ENCODE assay signal across 9 cellular contexts in the genomic region with DNA sequence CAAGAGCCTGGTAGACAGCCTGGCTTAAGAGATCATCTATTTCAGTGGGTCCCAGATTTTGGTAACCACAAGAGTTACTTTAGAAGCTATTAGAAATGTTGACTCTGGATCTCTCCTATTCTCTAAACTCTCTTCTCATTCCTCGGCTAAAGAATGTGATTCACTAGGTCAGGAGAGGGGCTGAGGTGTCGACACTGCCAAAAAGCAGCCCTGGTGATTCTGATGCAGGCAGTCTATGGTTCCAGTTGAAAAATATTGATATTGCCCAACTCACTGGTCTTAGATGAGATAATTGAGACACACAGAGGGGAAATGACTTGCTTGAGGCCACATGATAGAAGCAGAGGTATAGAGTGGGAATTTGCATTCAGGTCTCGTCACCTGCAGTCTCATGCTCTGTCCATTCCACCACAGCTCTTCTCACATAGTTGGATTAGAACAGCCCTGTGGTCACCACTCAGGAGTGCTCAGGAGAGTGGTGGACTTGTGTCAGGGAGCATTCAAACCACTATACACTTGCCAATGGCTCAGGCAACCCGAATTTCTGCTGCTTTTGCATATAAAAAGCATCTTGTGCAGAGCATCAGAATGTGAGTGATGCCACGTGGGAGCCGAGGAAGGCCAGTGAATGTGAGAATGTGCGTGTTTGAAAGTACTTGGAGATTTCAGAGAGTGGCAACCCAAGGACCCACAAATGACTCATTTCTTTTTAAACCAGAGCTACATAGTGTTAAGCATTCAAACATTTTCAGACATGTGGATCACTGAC.
DNase-seq lines count a peak whose midpoint lies in the region; ATAC-seq and TF ChIP-seq lines count a peak whose summit lies in the region.
"Had no signal": no experiment of that assay in that cellular context is flagged by ENCODE, and none has a peak within 500 bp of the region (broad histone marks: within the 10 kb centered on the region; RNA-seq: fewer than 3 reads in every experiment).

No MANE protein-coding gene starts in this region.

- H3K9me3 Mint-ChIP-seq in activated CD8-positive, alpha-beta memory T cell treated with anti-CD3 and anti-CD28 coated beads, Interleukin-2, amount 10 ng/mL, durations not matched to agents 7 days and 5 days (ENCODE audit: low read depth), result peaks cover 13% of the 10 kb centered on the region
- H3K9me3 Mint-ChIP-seq in Caco-2 (ENCODE audit: unreplicated experiment), result peaks cover 45% of the 10 kb centered on the region

- DNase-seq in activated CD4-positive, CD25-positive, alpha-beta regulatory T cell (lab: John Stamatoyannopoulos, UW), result no peak
- peak; percentile 74 for DNase-seq in activated CD8-positive, alpha-beta memory T cell treated with anti-CD3 and anti-CD28 coated beads, Interleukin-2, amount 10 ng/mL, durations not matched to agents 7 days and 5 days
- DNase-seq in fibroblast of the aortic adventitia (ENCODE audit: low read depth) (peak; percentile 80), superior temporal gyrus (ENCODE audit: extremely low spot score) (peak; percentile 49), NCI-H446 (lab: John Stamatoyannopoulos, UW) (no peak), Caco-2 (no peak), mucosa of gallbladder (ENCODE audit: low spot score) (no peak)

- CTCF ChIA-PET in activated CD8-positive, alpha-beta memory T cell treated with anti-CD3 and anti-CD28 coated beads, Interleukin-2, amount 10 ng/mL, durations not matched to agents 7 days and 5 days (lab: Charles Lee), result interaction anchor here (0.9 to 2.3 kb wide), 4 partner anchors 9 to 63 kb away, joined by 3 to 13 read pairs (median 6); no protein-coding TSS in a partner anchor
- CTCF ChIA-PET in Caco-2 (lab: Charles Lee), result no interaction called here

- H3K4me3 ChIP-seq in fibroblast of the aortic adventitia (ENCODE audit: low read depth, low read length), result no peak overlapping the region
- H3K4me3 ChIP-seq in Caco-2 (ENCODE audit: low read depth, low read length), result no peak overlapping the region
- H3K4me3 ChIP-seq: A549 had no signal

- intact Hi-C loops in Caco-2 (cut with micrococcal nuclease; ENCODE audit: unreplicated experiment), result no loop called here

- H3K36me3 Mint-ChIP-seq in activated CD8-positive, alpha-beta memory T cell treated with anti-CD3 and anti-CD28 coated beads, Interleukin-2, amount 10 ng/mL, durations not matched to agents 7 days and 5 days, result peaks cover 32% of the 10 kb centered on the region
- H3K36me3 Mint-ChIP-seq in Caco-2 (ENCODE audit: insufficient read depth, unreplicated experiment), result no peaks in the 10 kb centered on the region

- H3K4me1 ChIP-seq in Caco-2, result no peaks in the 10 kb centered on the region
- H3K4me1 ChIP-seq: A549 had no signal

- H3K27me3 ChIP-seq in Caco-2 (replicated peaks; ENCODE audit: control insufficient read depth, insufficient read depth, low read length), result no peaks in the 10 kb centered on the region

- BruUV-seq in Caco-2 (replicated peaks; lab: Mats Ljungman, UMichigan), result no TSS peak

- H3K36me3 ChIP-seq in Caco-2 (ENCODE audit: control insufficient read depth, insufficient read depth, low read length), result no peaks in the 10 kb centered on the region

- H3K27ac Mint-ChIP-seq in activated CD8-positive, alpha-beta memory T cell treated with anti-CD3 and anti-CD28 coated beads, Interleukin-2, amount 10 ng/mL, durations not matched to agents 7 days and 5 days, result peak overlapping the region; percentile 76
- no peak overlapping the region for H3K27ac Mint-ChIP-seq in Caco-2 (ENCODE audit: unreplicated experiment)

- H3K27me3 Mint-ChIP-seq in activated CD8-positive, alpha-beta memory T cell treated with anti-CD3 and anti-CD28 coated beads, Interleukin-2, amount 10 ng/mL, durations not matched to agents 7 days and 5 days, result peaks cover 3% of the 10 kb centered on the region
- no peaks in the 10 kb centered on the region for H3K27me3 Mint-ChIP-seq in Caco-2 (ENCODE audit: insufficient read depth, unreplicated experiment)

- peaks cover 64% of the 10 kb centered on the region for H3K4me1 Mint-ChIP-seq in activated CD8-positive, alpha-beta memory T cell treated with anti-CD3 and anti-CD28 coated beads, Interleukin-2, amount 10 ng/mL, durations not matched to agents 7 days and 5 days
- peaks cover 5% of the 10 kb centered on the region for H3K4me1 Mint-ChIP-seq in Caco-2 (ENCODE audit: low read depth, unreplicated experiment)

- no peak overlapping the region for H3K4me3 Mint-ChIP-seq in activated CD8-positive, alpha-beta memory T cell treated with anti-CD3 and anti-CD28 coated beads, Interleukin-2, amount 10 ng/mL, durations not matched to agents 7 days and 5 days
- H3K4me3 Mint-ChIP-seq in Caco-2 (ENCODE audit: unreplicated experiment), result no peak overlapping the region

- H3K9me3 ChIP-seq in Caco-2, result peaks cover 25% of the 10 kb centered on the region

- peak; percentile 70 to 78 for ATAC-seq in activated CD4-positive, CD25-positive, alpha-beta regulatory T cell treated with anti-CD3 and anti-CD28 coated beads, Interleukin-2, amount 50 U/mL, for 24 hours
- peak; percentile 85 for ATAC-seq in activated CD8-positive, alpha-beta memory T cell treated with anti-CD3 and anti-CD28 coated beads, Interleukin-2, amount 10 ng/mL, durations not matched to agents 7 days and 5 days
- ATAC-seq: A549 had no signal

- TF ChIP-seq CTCF in fibroblast of the aortic adventitia (IDR thresholded peaks at IDR 0.05; ENCODE audit: insufficient read depth, low read length) (no peak), Caco-2 (IDR thresholded peaks at IDR 0.05; ENCODE audit: insufficient read depth in 1 of 2, low read depth in 1 of 2, low read length in 1 of 2, severe bottlenecking in 1 of 2, unreplicated experiment in 1 of 2) (no peak)

- POLR2A ChIA-PET in Caco-2 (lab: Charles Lee), result no interaction called here

Comparison
In these comparisons a context has a peak if more than half of its experiments do, and no peak if none do; other contexts are left out.
1. DNase-seq: peak in activated CD8-positive, alpha-beta memory T cell treated with anti-CD3 and anti-CD28 coated beads, Interleukin-2, amount 10 ng/mL, durations not matched to agents 7 days and 5 days (single experiment), fibroblast of the aortic adventitia (single experiment) and superior temporal gyrus (single experiment); none in activated CD4-positive, CD25-positive, alpha-beta regulatory T cell (0 of 4), NCI-H446 (0 of 2), Caco-2 (0 of 2) and mucosa of gallbladder (single experiment).